Comparison of ENCODE assay signal across 1 cellular context in genomic region chr21:43703068-43703880, GRCh38.
TF ChIP-seq lines count a peak whose summit lies in the region.

No MANE protein-coding gene starts in this region.

TF ChIP-seq in K562, 482 proteins besides CTCF, POLR2A, EP300 and RAD21 (continued from another document):
- TF ChIP-seq, protein P1, sequence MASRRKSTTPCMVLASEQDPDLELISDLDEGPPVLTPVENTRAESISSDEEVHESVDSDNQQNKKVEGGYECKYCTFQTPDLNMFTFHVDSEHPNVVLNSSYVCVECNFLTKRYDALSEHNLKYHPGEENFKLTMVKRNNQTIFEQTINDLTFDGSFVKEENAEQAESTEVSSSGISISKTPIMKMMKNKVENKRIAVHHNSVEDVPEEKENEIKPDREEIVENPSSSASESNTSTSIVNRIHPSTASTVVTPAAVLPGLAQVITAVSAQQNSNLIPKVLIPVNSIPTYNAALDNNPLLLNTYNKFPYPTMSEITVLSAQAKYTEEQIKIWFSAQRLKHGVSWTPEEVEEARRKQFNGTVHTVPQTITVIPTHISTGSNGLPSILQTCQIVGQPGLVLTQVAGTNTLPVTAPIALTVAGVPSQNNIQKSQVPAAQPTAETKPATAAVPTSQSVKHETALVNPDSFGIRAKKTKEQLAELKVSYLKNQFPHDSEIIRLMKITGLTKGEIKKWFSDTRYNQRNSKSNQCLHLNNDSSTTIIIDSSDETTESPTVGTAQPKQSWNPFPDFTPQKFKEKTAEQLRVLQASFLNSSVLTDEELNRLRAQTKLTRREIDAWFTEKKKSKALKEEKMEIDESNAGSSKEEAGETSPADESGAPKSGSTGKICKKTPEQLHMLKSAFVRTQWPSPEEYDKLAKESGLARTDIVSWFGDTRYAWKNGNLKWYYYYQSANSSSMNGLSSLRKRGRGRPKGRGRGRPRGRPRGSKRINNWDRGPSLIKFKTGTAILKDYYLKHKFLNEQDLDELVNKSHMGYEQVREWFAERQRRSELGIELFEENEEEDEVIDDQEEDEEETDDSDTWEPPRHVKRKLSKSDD (conservative IDR thresholded peaks at IDR 0.05; ENCODE audit: low read length), result no peak
- TF ChIP-seq ZNF184 (CRISPR knock-in tag; IDR thresholded peaks at IDR 0.05), result no peak
- no peak for TF ChIP-seq ZBTB7A (IDR thresholded peaks at IDR 0.05; ENCODE audit: borderline replicate concordance, control insufficient read depth, low read depth, low read length)
- TF ChIP-seq ZNF436 (CRISPR knock-in tag; IDR thresholded peaks at IDR 0.05), result no peak
- no peak for TF ChIP-seq ZNF561 (CRISPR knock-in tag; conservative IDR thresholded peaks at IDR 0.05)
- TF ChIP-seq CXXC5 (CRISPR knock-in tag; IDR thresholded peaks at IDR 0.05), result peak; percentile 36
- no peak for TF ChIP-seq SFPQ (IDR thresholded peaks at IDR 0.05; ENCODE audit: low read depth, low read length)
- TF ChIP-seq HSF4 (CRISPR knock-in tag; IDR thresholded peaks at IDR 0.05; ENCODE audit: borderline replicate concordance), result no peak
